ENCODE assay signal across 7 cellular contexts in genomic region chr1:180252638-180253536, GRCh38. TPM values are rescaled to one million over a fixed set of nuclear protein-coding genes. Genes with fewer than 3 reads are reported as not detected.
DNase-seq lines count a peak whose midpoint lies in the region; ATAC-seq, FAIRE-seq and TF ChIP-seq lines count a peak whose summit lies in the region.

No MANE protein-coding gene starts in this region.

- H3K36me3 Mint-ChIP-seq in activated CD4-positive, alpha-beta T cell treated with anti-CD3 and anti-CD28 coated beads for 36 hours (ENCODE audit: low read depth), result no peaks in the 10 kb centered on the region
- H3K36me3 Mint-ChIP-seq in dendritic cell treated with granulocyte-macrophage colony-stimulating factor and Interleukin-4, amounts not matched to agents 40 ng/mL and 50 ng/mL, for 4 days (ENCODE audit: low read depth), result no peaks in the 10 kb centered on the region
- H3K36me3 Mint-ChIP-seq in memory B cell, result no peaks in the 10 kb centered on the region

- intact Hi-C loops in activated CD4-positive, alpha-beta T cell treated with anti-CD3 and anti-CD28 coated beads for 36 hours (cut with DNase I, micrococcal nuclease), result loop anchor here (1.0 to 5.0 kb wide), 4 partner anchors 114 to 229 kb away; no protein-coding TSS in a partner anchor
- intact Hi-C loops in dendritic cell treated with granulocyte-macrophage colony-stimulating factor and Interleukin-4, amounts not matched to agents 40 ng/mL and 50 ng/mL, for 4 days (cut with micrococcal nuclease), result loop anchor here (1.0 kb wide), 3 partner anchors 163 to 229 kb away; no protein-coding TSS in a partner anchor

- no peaks in the 10 kb centered on the region for H3K9me3 Mint-ChIP-seq in activated CD4-positive, alpha-beta T cell treated with anti-CD3 and anti-CD28 coated beads for 36 hours (ENCODE audit: low read depth)
- no peaks in the 10 kb centered on the region for H3K9me3 Mint-ChIP-seq in dendritic cell treated with granulocyte-macrophage colony-stimulating factor and Interleukin-4, amounts not matched to agents 40 ng/mL and 50 ng/mL, for 4 days
- no peaks in the 10 kb centered on the region for H3K9me3 Mint-ChIP-seq in memory B cell

- DNase-seq in GM12891 (ENCODE audit: insufficient read length, low spot score) (peak; percentile 71), NCI-H460 (ENCODE audit: extremely low read depth, low read depth) (peak; percentile 78), memory B cell (ENCODE audit: low spot score in 2 of 2) (no peak)
- DNase-seq in activated CD4-positive, alpha-beta T cell treated with anti-CD3 and anti-CD28 coated beads for 36 hours, result peak; percentile 87
- peak; percentile 50 for DNase-seq in stimulated activated CD8-positive, alpha-beta memory T cell treated with anti-CD3 and anti-CD28 coated beads, Interleukin-7, amount 100 ng/mL, for 24 hours (ENCODE audit: low read depth)

- TF ChIP-seq POLR2A in GM12891 (IDR thresholded peaks at IDR 0.05; ENCODE audit: low read depth, low read length), result no peak

- H3K4me3 Mint-ChIP-seq in activated CD4-positive, alpha-beta T cell treated with anti-CD3 and anti-CD28 coated beads for 36 hours, result no peak overlapping the region
- no peak overlapping the region for H3K4me3 Mint-ChIP-seq in dendritic cell treated with granulocyte-macrophage colony-stimulating factor and Interleukin-4, amounts not matched to agents 40 ng/mL and 50 ng/mL, for 4 days
- H3K4me3 Mint-ChIP-seq in memory B cell, result no peak overlapping the region

- H3K4me1 Mint-ChIP-seq in activated CD4-positive, alpha-beta T cell treated with anti-CD3 and anti-CD28 coated beads for 36 hours, result no peaks in the 10 kb centered on the region
- peaks cover 28% of the 10 kb centered on the region for H3K4me1 Mint-ChIP-seq in dendritic cell treated with granulocyte-macrophage colony-stimulating factor and Interleukin-4, amounts not matched to agents 40 ng/mL and 50 ng/mL, for 4 days (ENCODE audit: low read depth)
- H3K4me1 Mint-ChIP-seq in memory B cell, result peaks cover 3% of the 10 kb centered on the region

- peak; percentile 92 for FAIRE-seq in GM12891 (lab: Jason Lieb, UNC)

- POLR2A ChIA-PET in activated CD4-positive, alpha-beta T cell treated with anti-CD3 and anti-CD28 coated beads for 36 hours (lab: Charles Lee), result no interaction called here

- ATAC-seq in HG02763 (IDR thresholded peaks at IDR 0.05; ENCODE audit: unreplicated experiment) (peak; percentile 56), memory B cell (ENCODE audit: low read depth) (peak; percentile 68)
- ATAC-seq in activated CD4-positive, alpha-beta T cell treated with anti-CD3 and anti-CD28 coated beads for 36 hours, result peak; percentile 85

- peaks cover 34% of the 10 kb centered on the region for H3K27me3 Mint-ChIP-seq in activated CD4-positive, alpha-beta T cell treated with anti-CD3 and anti-CD28 coated beads for 36 hours
- peaks cover 29% of the 10 kb centered on the region for H3K27me3 Mint-ChIP-seq in dendritic cell treated with granulocyte-macrophage colony-stimulating factor and Interleukin-4, amounts not matched to agents 40 ng/mL and 50 ng/mL, for 4 days
- peaks cover 36% of the 10 kb centered on the region for H3K27me3 Mint-ChIP-seq in memory B cell

- CTCF ChIA-PET in activated CD4-positive, alpha-beta T cell treated with anti-CD3 and anti-CD28 coated beads for 36 hours (lab: Charles Lee), result interaction anchor here (0.6 to 2.2 kb wide), 28 partner anchors 8 to 611 kb away, joined by 3 to 11 read pairs (median 4); no protein-coding TSS in a partner anchor

- H3K27ac Mint-ChIP-seq in activated CD4-positive, alpha-beta T cell treated with anti-CD3 and anti-CD28 coated beads for 36 hours, result no peak overlapping the region
- peak overlapping the region; percentile 53 for H3K27ac Mint-ChIP-seq in dendritic cell treated with granulocyte-macrophage colony-stimulating factor and Interleukin-4, amounts not matched to agents 40 ng/mL and 50 ng/mL, for 4 days
- H3K27ac Mint-ChIP-seq in memory B cell, result no peak overlapping the region

TF ChIP-seq in GM12891, 5 proteins besides CTCF, POLR2A, EP300 and RAD21:
- TF ChIP-seq TAF1 (IDR thresholded peaks at IDR 0.05; ENCODE audit: low read depth, low read length), result no peak
- TF ChIP-seq SPI1 (IDR thresholded peaks at IDR 0.05; ENCODE audit: low read depth, low read length), result no peak
- no peak for TF ChIP-seq POU2F2 (IDR thresholded peaks at IDR 0.05; ENCODE audit: low read depth, low read length)
- TF ChIP-seq POLR2AphosphoS5 (IDR thresholded peaks at IDR 0.05; ENCODE audit: low read depth, low read length), result no peak

RNA-seq across cellular contexts. Expression of gene LHX4, which starts 22.8 kb away (rescaled TPM):
- polyA plus RNA-seq in GM12891 (2012; ENCODE audit: low read depth, missing spikeins), result 0.64 TPM
- 0.29 and 0.79 TPM in 2 replicates for total RNA-seq in NCI-H460 (2014; rRNA removed; shearing (Covaris generic))
- 0.90 and 1.6 TPM in 2 replicates for polyA plus RNA-seq in NCI-H460 (2014; cell fraction: nucleus; rRNA removed)
- not detected for total RNA-seq in activated CD4-positive, alpha-beta T cell treated with anti-CD3 and anti-CD28 coated beads for 36 hours

Comparison
In these comparisons a context has a peak if more than half of its experiments do, and no peak if none do; other contexts are left out.
1. DNase-seq: peak in GM12891 (single experiment), NCI-H460 (single experiment), activated CD4-positive, alpha-beta T cell treated with anti-CD3 and anti-CD28 coated beads for 36 hours (single experiment) and stimulated activated CD8-positive, alpha-beta memory T cell treated with anti-CD3 and anti-CD28 coated beads, Interleukin-7, amount 100 ng/mL, for 24 hours (single experiment); none in memory B cell (0 of 2).
2. Peak in every context shown above with its lines, with median percentiles within 50 percentile points of each other: ATAC-seq.